ENCODE assay signal across 24 cellular contexts in genomic region chr18:4631239-4631638, GRCh38.
"Had no signal": no experiment of that assay in that cellular context is flagged by ENCODE, and none has a peak within 500 bp of the region (broad histone marks: within the 10 kb centered on the region; RNA-seq: fewer than 3 reads in every experiment).

No MANE protein-coding gene starts in this region.

- H3K4me3 Mint-ChIP-seq: naive B cell; nephron; stimulated activated memory B cell treated with anti-CD40 and anti-IgM and Interleukin-4, amounts not matched to agents 10 μg/mL and 1 μg/mL and 100 μg/mL, for 72 hours; stimulated activated naive CD8-positive, alpha-beta T cell treated with anti-CD3 and anti-CD28 coated beads, Interleukin-15, Interleukin-2, amounts not matched to agents 100 ng/mL and 50 ng/mL, for 24 hours had no signal

- ATAC-seq: left colon; left ventricle myocardium superior; psoas muscle; right lobe of liver; stimulated activated memory B cell treated with anti-CD40 and anti-IgM and Interleukin-4, amounts not matched to agents 10 μg/mL and 1 μg/mL and 100 μg/mL, for 72 hours had no signal

- H3K27ac ChIP-seq: colonic mucosa, psoas muscle, right lobe of liver, spleen, tibial artery, upper lobe of left lung, vagina had no signal

- H3K36me3 ChIP-seq: colonic mucosa, right lobe of liver, spleen, tibial artery, upper lobe of left lung, vagina had no signal

- H3K4me3 ChIP-seq: colonic mucosa, lung, psoas muscle, right lobe of liver, spleen, tibial artery, upper lobe of left lung, vagina had no signal

- H3K27me3 ChIP-seq: colonic mucosa, right lobe of liver, spleen, tibial artery, upper lobe of left lung, vagina had no signal

- H3K27ac Mint-ChIP-seq: naive B cell; nephron; stimulated activated memory B cell treated with anti-CD40 and anti-IgM and Interleukin-4, amounts not matched to agents 10 μg/mL and 1 μg/mL and 100 μg/mL, for 72 hours; stimulated activated naive CD8-positive, alpha-beta T cell treated with anti-CD3 and anti-CD28 coated beads, Interleukin-15, Interleukin-2, amounts not matched to agents 100 ng/mL and 50 ng/mL, for 24 hours had no signal

- H3K36me3 Mint-ChIP-seq: naive B cell; stimulated activated memory B cell treated with anti-CD40 and anti-IgM and Interleukin-4, amounts not matched to agents 10 μg/mL and 1 μg/mL and 100 μg/mL, for 72 hours had no signal

- DNase-seq: colonic mucosa; dermis blood vessel endothelial cell; erythroblast; foreskin melanocyte; head of caudate nucleus; hippocampal formation; left colon; left ventricle myocardium superior; mesenchymal stem cell; naive B cell; psoas muscle; retina; right lobe of liver; spleen; stimulated activated CD4-positive, alpha-beta T cell treated with anti-CD3 and anti-CD28 coated beads, Interleukin-15, amount 100 ng/mL, for 24 hours; stimulated activated CD4-positive, alpha-beta T cell treated with anti-CD3 and anti-CD28 coated beads, Interleukin-1b, Interleukin-23, amount 100 ng/mL, for 48 hours; stimulated activated CD4-positive, alpha-beta T cell treated with anti-CD3 and anti-CD28 coated beads, Interleukin-4, amount 100 ng/mL, for 24 hours; tibial artery had no signal

- H3K9me3 ChIP-seq: colonic mucosa, psoas muscle, right lobe of liver, tibial artery, upper lobe of left lung, vagina had no signal

- H3K27me3 Mint-ChIP-seq: naive B cell; stimulated activated memory B cell treated with anti-CD40 and anti-IgM and Interleukin-4, amounts not matched to agents 10 μg/mL and 1 μg/mL and 100 μg/mL, for 72 hours; stimulated activated naive CD8-positive, alpha-beta T cell treated with anti-CD3 and anti-CD28 coated beads, Interleukin-15, Interleukin-2, amounts not matched to agents 100 ng/mL and 50 ng/mL, for 24 hours had no signal

- H3K4me1 Mint-ChIP-seq: naive B cell; nephron; stimulated activated memory B cell treated with anti-CD40 and anti-IgM and Interleukin-4, amounts not matched to agents 10 μg/mL and 1 μg/mL and 100 μg/mL, for 72 hours had no signal

- H3K4me1 ChIP-seq: colonic mucosa, psoas muscle, right lobe of liver, spleen, tibial artery, upper lobe of left lung, vagina had no signal
